ENCODE assay signal across 8 cellular contexts in the genomic region with DNA sequence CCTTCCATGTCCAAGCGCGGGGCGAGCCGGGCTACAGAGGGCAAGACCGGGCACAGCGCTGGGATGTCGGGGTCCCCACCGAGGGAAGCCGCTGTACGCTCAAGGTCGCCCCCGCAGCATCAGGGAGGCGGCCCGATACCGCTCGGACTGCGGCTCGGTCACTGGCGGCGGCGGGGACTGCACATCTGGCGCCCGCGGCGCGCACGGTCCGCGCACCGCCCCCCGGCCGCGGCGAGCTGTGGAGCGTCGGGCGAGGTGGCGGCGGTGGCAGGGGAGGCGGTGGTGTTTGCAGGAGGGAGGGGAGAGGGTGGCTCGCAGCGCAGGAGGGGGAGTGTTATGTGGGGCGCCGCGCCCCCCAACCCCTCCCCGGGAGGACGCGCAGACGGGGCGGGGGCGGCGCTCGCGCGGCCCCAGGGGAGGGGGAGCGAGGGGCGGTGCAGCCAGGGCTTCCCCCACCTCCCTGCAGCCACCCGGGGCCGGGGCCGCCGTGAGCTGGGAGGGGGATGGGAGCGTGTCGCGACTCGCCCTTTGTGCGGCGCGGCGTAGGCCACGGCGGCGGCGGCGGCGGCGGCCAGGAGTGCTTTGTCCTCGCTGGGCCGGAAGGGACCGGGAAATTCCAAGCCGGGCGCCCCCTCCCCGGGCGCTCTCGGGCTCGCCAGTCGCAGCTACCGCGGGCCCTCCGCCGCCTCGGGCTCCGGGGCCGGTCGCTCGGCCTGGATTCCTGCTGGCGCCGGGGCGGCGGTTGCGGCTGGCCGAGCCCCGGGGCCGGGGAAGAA. TPM values are rescaled to one million over a fixed set of nuclear protein-coding genes. Genes with fewer than 3 reads are reported as not detected.
DNase-seq lines count a peak whose midpoint lies in the region; FAIRE-seq and TF ChIP-seq lines count a peak whose summit lies in the region.

NUAK1 (minus strand) TSS at position 309 of the 776 bp plus-strand sequence; CDS start at position 8, 301 bp downstream.

- peak within 1 kb of the TSS; percentile 87 for H3K9ac ChIP-seq in iPS-18a (ENCODE audit: low read length)

- TF ChIP-seq POLR2A in GM12891 (IDR thresholded peaks at IDR 0.05; ENCODE audit: low read depth, low read length), result no peak
- no peak for TF ChIP-seq POLR2A in breast epithelium (IDR thresholded peaks at IDR 0.05)

- peak within 1 kb of the TSS; percentile 91 for H3K27ac ChIP-seq in AG04450 (ENCODE audit: low read depth, low read length)
- peak within 1 kb of the TSS; percentile 88 to 97 for H3K27ac ChIP-seq in breast epithelium
- H3K27ac ChIP-seq in iPS-18a (ENCODE audit: low read length), result peak within 1 kb of the TSS; percentile 72

- H3K9me3 ChIP-seq in AG04450 (ENCODE audit: control insufficient read depth, insufficient read depth, low read length) (no peaks in the 10 kb centered on the region; the same call in 1 of the 2 replicates), breast epithelium (no peaks in the 10 kb centered on the region), iPS-18a (ENCODE audit: control insufficient read depth, low read depth, low read length) (no peaks in the 10 kb centered on the region)

- H3K36me3 ChIP-seq in breast epithelium, result no peaks in the 10 kb centered on the region
- no peaks in the 10 kb centered on the region for H3K36me3 ChIP-seq in iPS-18a (ENCODE audit: control insufficient read depth, low read depth, low read length)

- H3K4me1 ChIP-seq in breast epithelium, result no peaks in the 10 kb centered on the region
- peaks cover 45% of the 10 kb centered on the region for H3K4me1 ChIP-seq in iPS-18a (ENCODE audit: control insufficient read depth, low read depth, low read length)

- in situ Hi-C loops in KBM-7 (cut with MboI; ENCODE audit: low pct_unique_long_range_greater_than_20kb, low sequenced_read_pairs), result loop anchor here (25.0 kb wide), 1 partner anchor 727 kb away; no protein-coding TSS in a partner anchor

- TF ChIP-seq CTCF in AG04450 (IDR thresholded peaks at IDR 0.05; ENCODE audit: low read depth, low read length), result no peak
- TF ChIP-seq CTCF in breast epithelium (IDR thresholded peaks at IDR 0.05), result peak in 1 of 3 donors; percentile 19

- intact Hi-C loops in breast epithelium (cut with DNase I; ENCODE audit: low total_unique reads), result no loop called here

- POLR2A ChIA-PET in AG04450 (lab: Yijun Ruan, JAX), result interaction anchor here (0.6 to 1.5 kb wide), 12 partner anchors 13 to 721 kb away, joined by 3 to 8 read pairs (median 4); no protein-coding TSS in a partner anchor

- H3K4me3 ChIP-seq in AG04450 (ENCODE audit: low read depth, low read length) (peak within 1 kb of the TSS; percentile 77), breast epithelium (peak within 1 kb of the TSS; percentile 81 to 96 (median 89)), iPS-18a (ENCODE audit: low read length) (peak within 1 kb of the TSS; percentile 81)

- CTCF ChIA-PET in AG04450 (lab: Charles Lee), result interaction anchor here (0.6 to 5.4 kb wide), 6 partner anchors 11 to 720 kb away, joined by 3 to 102 read pairs (median 4); no protein-coding TSS in a partner anchor

- DNase-seq in AG04450 (ENCODE audit: low read depth, low spot score) (no peak), GM12891 (ENCODE audit: insufficient read length, low spot score) (peak; percentile 29), NOMO-1 treated with dmso at 0.1 percent for 144 hours (lab: John Stamatoyannopoulos, UW; ENCODE audit: unreplicated experiment) (peak; percentile 32), breast epithelium (ENCODE audit: low spot score in 2 of 2) (no peak), retina (peak; percentile 88), KBM-7 (no peak), GM19240 (ENCODE audit: insufficient read length, low spot score) (no peak)

- no peaks in the 10 kb centered on the region for H3K27me3 ChIP-seq in AG04450 (ENCODE audit: control insufficient read depth, insufficient read depth, low read length)
- H3K27me3 ChIP-seq in breast epithelium, result no peaks in the 10 kb centered on the region
- H3K27me3 ChIP-seq in iPS-18a (ENCODE audit: control insufficient read depth, insufficient read depth, low read length), result peaks cover 17% of the 10 kb centered on the region

- FAIRE-seq in GM12891 (lab: Jason Lieb, UNC), result no peak

TF ChIP-seq in GM12891, 5 proteins besides CTCF, POLR2A, EP300 and RAD21:
- TF ChIP-seq PAX5 (IDR thresholded peaks at IDR 0.05; ENCODE audit: insufficient read depth, low read length, severe bottlenecking), result no peak
- no peak for TF ChIP-seq SPI1 (IDR thresholded peaks at IDR 0.05; ENCODE audit: low read depth, low read length)
- no peak for TF ChIP-seq POU2F2 (IDR thresholded peaks at IDR 0.05; ENCODE audit: low read depth, low read length)

RNA-seq across cellular contexts. Expression of gene NUAK1, which starts in this region (rescaled TPM):
- polyA plus RNA-seq in AG04450 (2011; rRNA removed), result 6.5 and 8.3 TPM in 2 replicates
- polyA minus RNA-seq in AG04450 (2011; rRNA and poly(A)+ RNA removed), result 10.6 TPM in 2 replicates
- polyA plus RNA-seq in GM12891 (2012; ENCODE audit: low read depth, missing spikeins), result not detected
- 10 to 100 TPM in 2 of 3 donors, 1 to 10 TPM in 1; 6.0 to 20.2 (median 13.1) TPM for total RNA-seq in breast epithelium

Comparison
In these comparisons a context has a peak if more than half of its experiments do, and no peak if none do; other contexts are left out.
1. DNase-seq: peak in GM12891 (single experiment), NOMO-1 treated with dmso at 0.1 percent for 144 hours (single experiment) and retina (single experiment); none in AG04450 (single experiment), breast epithelium (0 of 2), KBM-7 (single experiment) and GM19240 (single experiment).
2. Peak in every context shown above with its lines, with median percentiles within 50 percentile points of each other: H3K27ac ChIP-seq and H3K4me3 ChIP-seq.